ENCODE assay signal across 11 cellular contexts in the genomic region with DNA sequence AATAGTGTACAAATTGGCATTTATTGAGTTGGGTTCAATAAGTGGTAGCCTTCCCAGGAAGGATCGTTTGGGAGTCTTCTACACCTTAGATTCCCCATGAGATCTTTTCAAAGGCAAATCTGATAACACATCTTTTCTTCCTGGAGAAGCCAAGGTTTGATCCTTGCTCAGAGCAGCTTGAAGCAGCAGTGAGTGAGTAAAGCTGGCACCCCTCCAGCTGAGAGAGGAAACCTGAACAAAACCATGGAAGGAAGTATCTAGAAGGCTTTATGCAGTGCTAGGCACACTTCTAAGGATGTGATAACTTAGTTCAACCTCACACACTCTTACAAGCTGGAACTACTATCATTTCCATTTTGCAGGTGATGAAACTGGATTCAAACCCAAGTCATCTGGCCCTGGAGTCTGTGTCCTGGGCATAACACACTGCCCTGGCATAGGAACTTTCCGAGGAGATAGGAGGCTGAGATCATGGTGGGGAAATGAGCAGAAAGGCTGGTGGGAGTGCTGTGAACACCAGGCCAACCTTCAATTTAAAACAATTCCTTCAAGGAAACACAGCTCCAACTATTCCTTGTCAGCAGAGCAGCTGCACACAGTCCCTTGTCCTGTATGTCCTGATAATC.
DNase-seq lines count a peak whose midpoint lies in the region; ATAC-seq, FAIRE-seq and TF ChIP-seq lines count a peak whose summit lies in the region.
"Had no signal": no experiment of that assay in that cellular context is flagged by ENCODE, and none has a peak within 500 bp of the region (broad histone marks: within the 10 kb centered on the region; RNA-seq: fewer than 3 reads in every experiment).

No MANE protein-coding gene starts in this region.

- H2AFZ ChIP-seq in astrocyte (ENCODE audit: low read depth, low read length): peak overlapping the region; percentile 23

- peak overlapping the region; percentile 88 for H3K4me2 ChIP-seq in astrocyte (ENCODE audit: low read length)

- peak overlapping the region; percentile 24 for H3K4me3 ChIP-seq in astrocyte (ENCODE audit: insufficient read depth, low read depth, low read length)
- H3K4me3 ChIP-seq in kidney (ENCODE audit: low read length in 2 of 2): peak overlapping the region in 1 of 2 donors; percentile 20
- no peak overlapping the region for H3K4me3 ChIP-seq in stomach
- H3K4me3 ChIP-seq: SK-N-MC had no signal

- H3K27ac Mint-ChIP-seq in astrocyte (ENCODE audit: unreplicated experiment): peak overlapping the region; percentile 88

- TF ChIP-seq EP300 in stomach (IDR thresholded peaks at IDR 0.05): no peak

- 20 to 30% (median 25%) methylated on average over 2 of the region's 2 CpGs for WGBS in stomach, 5 donors

- H3K4me1 ChIP-seq in astrocyte (ENCODE audit: insufficient read depth, low read length) (peaks cover 52% of the 10 kb centered on the region), kidney (ENCODE audit: control insufficient read depth in 1 of 2, insufficient read depth in 1 of 2, low read depth in 1 of 2, low read length in 2 of 2) (peaks cover 5 to 18% of the 10 kb centered on the region in 2 donors), stomach (peaks cover 16 to 52% (median 39%) of the 10 kb centered on the region in 4 donors)
- H3K4me1 ChIP-seq: foreskin keratinocyte had no signal

- peaks cover 38% of the 10 kb centered on the region for H3K27me3 Mint-ChIP-seq in astrocyte (ENCODE audit: low read depth, unreplicated experiment)

- TF ChIP-seq CTCF in astrocyte (IDR thresholded peaks at IDR 0.05; ENCODE audit: insufficient read depth, low read depth, low read length): no peak
- no peak for TF ChIP-seq CTCF in kidney (IDR thresholded peaks at IDR 0.05; ENCODE audit: borderline replicate concordance, extremely low read depth, insufficient read depth)
- TF ChIP-seq CTCF in stomach (IDR thresholded peaks at IDR 0.05): no peak

- TF ChIP-seq POLR2A in stomach (IDR thresholded peaks at IDR 0.05): no peak

- H3K4me1 Mint-ChIP-seq in astrocyte (ENCODE audit: low read depth, unreplicated experiment): peaks cover 34% of the 10 kb centered on the region

- no peaks in the 10 kb centered on the region for H3K9me3 Mint-ChIP-seq in astrocyte (ENCODE audit: unreplicated experiment)

- peak overlapping the region; percentile 56 for H3K9ac ChIP-seq in astrocyte (ENCODE audit: low read length)
- H3K9ac ChIP-seq in kidney (ENCODE audit: low read length in 2 of 2): no peak overlapping the region

- no peaks in the 10 kb centered on the region for H3K79me2 ChIP-seq in astrocyte (ENCODE audit: insufficient read depth, low read length)

- H3K36me3 Mint-ChIP-seq in astrocyte (ENCODE audit: low read depth, unreplicated experiment): no peaks in the 10 kb centered on the region

- H3K9me3 ChIP-seq in astrocyte (ENCODE audit: insufficient read depth, low read depth, low read length) (no peaks in the 10 kb centered on the region), kidney (ENCODE audit: control insufficient read depth in 1 of 2, low read length in 2 of 2) (no peaks in the 10 kb centered on the region), stomach (no peaks in the 10 kb centered on the region)

- H3K27me3 ChIP-seq in astrocyte (ENCODE audit: insufficient read depth, low read length): peaks cover 10% of the 10 kb centered on the region
- peaks cover 4 to 38% (median 9%) of the 10 kb centered on the region in 3 donors for H3K27me3 ChIP-seq in stomach

- H3K36me3 ChIP-seq in astrocyte (ENCODE audit: insufficient read depth, low read length): no peaks in the 10 kb centered on the region
- H3K36me3 ChIP-seq in kidney (ENCODE audit: control insufficient read depth in 1 of 2, insufficient read depth in 2 of 2, low read length in 2 of 2): no peaks in the 10 kb centered on the region
- no peaks in the 10 kb centered on the region for H3K36me3 ChIP-seq in stomach

- H4K20me1 ChIP-seq in astrocyte (ENCODE audit: insufficient read depth, low read length): no peaks in the 10 kb centered on the region

- no peak for ATAC-seq in GM19452 (IDR thresholded peaks at IDR 0.05; ENCODE audit: unreplicated experiment)
- ATAC-seq: foreskin keratinocyte had no signal

- intact Hi-C loops in kidney (cut with DNase I) (no loop called here), stomach (cut with DNase I; ENCODE audit: low total_unique reads) (no loop called here)

- H3K27ac ChIP-seq in astrocyte (ENCODE audit: low read depth, low read length) (peak overlapping the region; percentile 72), kidney (ENCODE audit: low read depth in 2 of 2, low read length in 2 of 2) (peak overlapping the region; percentile 47 to 80), stomach (peak overlapping the region; percentile 55 to 79 (median 76))
- H3K27ac ChIP-seq: foreskin keratinocyte, SK-N-MC had no signal

- FAIRE-seq in astrocyte (lab: Jason Lieb, UNC) (no peak), kidney (lab: Jason Lieb, UNC) (no peak)
- FAIRE-seq: A204.1 had no signal

- H3K4me3 Mint-ChIP-seq in astrocyte (ENCODE audit: unreplicated experiment): peak overlapping the region; percentile 40

- DNase-seq in DMS 273 (lab: John Stamatoyannopoulos, UW; ENCODE audit: unreplicated experiment) (peak; percentile 14), DMS 273 treated with DMSO at 0.1 percent for 48 hours (lab: John Stamatoyannopoulos, UW) (no peak), astrocyte (ENCODE audit: low read depth) (peak; percentile 73), kidney (peak; percentile 81), stomach (peak; percentile 76), NCI-H82 (lab: John Stamatoyannopoulos, UW) (no peak), NCI-H526 treated with DMSO at 0.1 percent for 48 hours (lab: John Stamatoyannopoulos, UW) (no peak)

Comparison
In these comparisons a context has a peak if more than half of its experiments do, and no peak if none do; other contexts are left out.
1. DNase-seq: peak in DMS 273 (single experiment), astrocyte (single experiment), kidney (single experiment) and stomach (single experiment); none in DMS 273 treated with DMSO at 0.1 percent for 48 hours (single experiment), NCI-H82 (single experiment) and NCI-H526 treated with DMSO at 0.1 percent for 48 hours (single experiment).
2. Peak in every context shown above with its lines, with median percentiles within 50 percentile points of each other: H3K27ac ChIP-seq.